Comparison of ENCODE assay signal across 2 cellular contexts in genomic region chr3:185711255-185711870, GRCh38.
TF ChIP-seq lines count a peak whose summit lies in the region.

No MANE protein-coding gene starts in this region.

TF ChIP-seq in IMR-90, 13 proteins besides CTCF, POLR2A, EP300 and RAD21:
- no peak for TF ChIP-seq USF2 (IDR thresholded peaks at IDR 0.05; ENCODE audit: low read depth, low read length)
- no peak for TF ChIP-seq CEBPB (IDR thresholded peaks at IDR 0.05; ENCODE audit: low read depth, low read length)
- no peak for TF ChIP-seq NFE2L2 (IDR thresholded peaks at IDR 0.05; ENCODE audit: low read depth, low read length)
- TF ChIP-seq MAZ (IDR thresholded peaks at IDR 0.05; ENCODE audit: borderline replicate concordance, low read depth, low read length) = no peak
- no peak for TF ChIP-seq MXI1 (IDR thresholded peaks at IDR 0.05; ENCODE audit: borderline replicate concordance, low read depth, low read length)
- no peak for TF ChIP-seq BHLHE40 (IDR thresholded peaks at IDR 0.05; ENCODE audit: low read depth, low read length)
- TF ChIP-seq RFX5 (IDR thresholded peaks at IDR 0.05; ENCODE audit: low read depth, low read length) = no peak
- no peak for TF ChIP-seq SMC3 (IDR thresholded peaks at IDR 0.05; ENCODE audit: low read depth, low read length)
- no peak for TF ChIP-seq FOS (IDR thresholded peaks at IDR 0.05; ENCODE audit: low read depth, low read length)
- no peak for TF ChIP-seq ELK1 (IDR thresholded peaks at IDR 0.05; ENCODE audit: borderline replicate concordance, low read depth, low read length)
- TF ChIP-seq CHD1 (IDR thresholded peaks at IDR 0.05; ENCODE audit: low read depth, low read length) = no peak
- TF ChIP-seq MAFK (IDR thresholded peaks at IDR 0.05; ENCODE audit: low read depth, low read length) = no peak
- no peak for TF ChIP-seq RCOR1 (IDR thresholded peaks at IDR 0.05; ENCODE audit: insufficient replicate concordance, low read length)

TF ChIP-seq in H1, 55 proteins besides CTCF, POLR2A, EP300 and RAD21:
- TF ChIP-seq GTF2F1 (IDR thresholded peaks at IDR 0.05; ENCODE audit: borderline replicate concordance, low read depth, low read length) (no peak), ATF3 (IDR thresholded peaks at IDR 0.05; ENCODE audit: insufficient read depth, low read depth, low read length) (no peak), KDM4A (IDR thresholded peaks at IDR 0.05; ENCODE audit: low read depth, low read length, severe bottlenecking) (no peak), CBX8 (IDR thresholded peaks at IDR 0.05; ENCODE audit: borderline replicate concordance, low read depth, low read length) (no peak), CHD7 (IDR thresholded peaks at IDR 0.05; ENCODE audit: insufficient replicate concordance, low read length) (no peak), SUZ12 (IDR thresholded peaks at IDR 0.05; ENCODE audit: low read length) (no peak), RNF2 (IDR thresholded peaks at IDR 0.05; ENCODE audit: borderline replicate concordance, low read depth, low read length, missing control alignments, poor library complexity, severe bottlenecking) (no peak), TAF1 (IDR thresholded peaks at IDR 0.05; ENCODE audit: low read depth, low read length) (no peak), NANOG (IDR thresholded peaks at IDR 0.05; ENCODE audit: insufficient read depth, low read depth, low read length, poor library complexity, severe bottlenecking) (no peak), RXRA (IDR thresholded peaks at IDR 0.05; ENCODE audit: insufficient read depth, low read depth, low read length) (no peak), SRF (IDR thresholded peaks at IDR 0.05; ENCODE audit: low read depth, low read length) (no peak), USF2 (IDR thresholded peaks at IDR 0.05; ENCODE audit: low read length) (no peak)
TF ChIP-seq in H1: peak in this region for 0.
